Comparison of ENCODE assay signal across 30 cellular contexts in the genomic region with DNA sequence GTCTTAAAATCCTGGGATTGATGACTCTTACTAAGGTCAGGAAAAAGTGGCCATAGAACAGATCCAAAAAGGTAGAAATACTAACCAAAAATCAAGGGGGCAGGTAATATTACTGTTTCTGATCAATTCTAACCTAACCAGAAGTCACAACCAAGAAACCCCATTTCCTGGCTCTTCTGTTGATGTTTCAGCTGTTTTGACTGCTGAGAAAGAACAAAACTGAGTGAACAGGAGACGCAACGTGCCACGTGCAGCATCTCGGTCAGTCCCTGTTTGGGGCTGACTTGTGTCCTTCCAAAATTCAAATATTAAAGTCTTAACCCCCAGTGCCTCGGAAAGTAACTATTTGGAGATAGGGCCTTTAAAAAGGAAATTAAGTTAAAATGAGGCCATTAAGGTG. TPM values are rescaled to one million over a fixed set of nuclear protein-coding genes. Genes with fewer than 3 reads are reported as not detected.
A peak's percentile ranks its signal among the peaks of the same experiment; 100 is the strongest.
DNase-seq lines count a peak whose midpoint lies in the region; ATAC-seq and TF ChIP-seq lines count a peak whose summit lies in the region.
"Had no signal": no experiment of that assay in that cellular context is flagged by ENCODE, and none has a peak within 500 bp of the region (broad histone marks: within the 10 kb centered on the region; RNA-seq: fewer than 3 reads in every experiment).

No MANE protein-coding gene starts in this region.

- 98% methylated on average over 5 of the region's 5 CpGs for WGBS in right lobe of liver (ENCODE audit: insufficient coverage, low coverage, low lambda C conversion rate, missing lambda C conversion rate)

- no peaks in the 10 kb centered on the region for H3K27me3 ChIP-seq in ascending aorta
- no peaks in the 10 kb centered on the region for H3K27me3 ChIP-seq in right lobe of liver
- H3K27me3 ChIP-seq: BLaER1 treated with 17β-estradiol and CSF1 and Interleukin-3, amounts not matched to agents 10 nM and 100 nM; colonic mucosa; neutrophil; right atrium auricular region had no signal

- peak; percentile 59 for ATAC-seq in stimulated activated naive CD8-positive, alpha-beta T cell treated with anti-CD3 and anti-CD28 coated beads, Interleukin-15, amount 100 ng/mL, for 72 hours
- ATAC-seq in stimulated activated naive CD8-positive, alpha-beta T cell treated with anti-CD3 and anti-CD28 coated beads, Interleukin-15, Interleukin-2, amounts not matched to agents 100 U/mL and 50 U/mL, for 24 hours: no peak
- ATAC-seq in T-helper 17 cell (no peak), memory B cell (ENCODE audit: low read depth) (peak; percentile 22), right lobe of liver (no peak), GM21825 (IDR thresholded peaks at IDR 0.05; ENCODE audit: unreplicated experiment) (no peak)
- ATAC-seq: HCT116 had no signal

- intact Hi-C loops in ascending aorta (cut with DNase I): no loop called here
- intact Hi-C loops in right lobe of liver (cut with DNase I): no loop called here

- H3K27ac ChIP-seq in ascending aorta: no peak overlapping the region
- no peak overlapping the region for H3K27ac ChIP-seq in right lobe of liver
- H3K27ac ChIP-seq: BLaER1 treated with 17β-estradiol and CSF1 and Interleukin-3, amounts not matched to agents 10 nM and 100 nM; colonic mucosa; neutrophil; PC-9; right atrium auricular region; SK-N-MC had no signal

- H3K4me1 Mint-ChIP-seq in stimulated activated naive CD8-positive, alpha-beta T cell treated with anti-CD3 and anti-CD28 coated beads, Interleukin-15, amount 100 ng/mL, for 72 hours: peaks cover 86% of the 10 kb centered on the region
- peaks cover 64% of the 10 kb centered on the region for H3K4me1 Mint-ChIP-seq in T-helper 17 cell
- peaks cover 70% of the 10 kb centered on the region for H3K4me1 Mint-ChIP-seq in memory B cell

- peaks cover 0 to 10% of the 10 kb centered on the region in 2 donors for H3K9me3 Mint-ChIP-seq in stimulated activated naive CD8-positive, alpha-beta T cell treated with anti-CD3 and anti-CD28 coated beads, Interleukin-15, amount 100 ng/mL, for 72 hours
- no peaks in the 10 kb centered on the region for H3K9me3 Mint-ChIP-seq in memory B cell
- H3K9me3 Mint-ChIP-seq: activated T-cell treated with anti-CD3 and anti-CD28 coated beads, Interleukin-2, amount 50 U/mL, for 24 hours; type B pancreatic cell had no signal

- no peaks in the 10 kb centered on the region for H3K9me3 ChIP-seq in T-helper 17 cell (ENCODE audit: control insufficient read depth, low read length, poor library complexity, severe bottlenecking)
- no peaks in the 10 kb centered on the region for H3K9me3 ChIP-seq in ascending aorta
- no peaks in the 10 kb centered on the region for H3K9me3 ChIP-seq in right lobe of liver
- H3K9me3 ChIP-seq: Caco-2, colonic mucosa, neutrophil, right atrium auricular region had no signal

- H3K4me3 Mint-ChIP-seq in stimulated activated naive CD8-positive, alpha-beta T cell treated with anti-CD3 and anti-CD28 coated beads, Interleukin-15, amount 100 ng/mL, for 72 hours: peak overlapping the region; percentile 34 to 37
- H3K4me3 Mint-ChIP-seq in T-helper 17 cell: peak overlapping the region; percentile 31
- H3K4me3 Mint-ChIP-seq in memory B cell: no peak overlapping the region
- H3K4me3 Mint-ChIP-seq: activated T-cell treated with anti-CD3 and anti-CD28 coated beads, Interleukin-2, amount 50 U/mL, for 24 hours; type B pancreatic cell had no signal

- no peaks in the 10 kb centered on the region for H3K4me1 ChIP-seq in ascending aorta
- no peaks in the 10 kb centered on the region for H3K4me1 ChIP-seq in right lobe of liver
- H3K4me1 ChIP-seq: Caco-2, colonic mucosa had no signal

- H3K36me3 ChIP-seq in ascending aorta (peaks cover 0 to 2% of the 10 kb centered on the region in 2 donors), right lobe of liver (no peaks in the 10 kb centered on the region)
- H3K36me3 ChIP-seq: colonic mucosa, neutrophil, right atrium auricular region had no signal

- TF ChIP-seq POLR2A in right lobe of liver (IDR thresholded peaks at IDR 0.05): no peak

- TF ChIP-seq CTCF in ascending aorta (IDR thresholded peaks at IDR 0.05): no peak
- TF ChIP-seq CTCF in right lobe of liver (IDR thresholded peaks at IDR 0.05): no peak

- DNase-seq in stimulated activated naive CD8-positive, alpha-beta T cell treated with anti-CD3 and anti-CD28 coated beads, Interleukin-15, amount 100 ng/mL, for 72 hours: peak in 1 of 2 donors; percentile 19
- DNase-seq in stimulated activated naive CD8-positive, alpha-beta T cell treated with anti-CD3 and anti-CD28 coated beads, Interleukin-15, Interleukin-2, amounts not matched to agents 100 U/mL and 50 U/mL, for 24 hours: no peak
- DNase-seq in T-helper 17 cell: no peak
- DNase-seq in memory B cell (ENCODE audit: low spot score in 2 of 2): no peak
- no peak for DNase-seq in ascending aorta (ENCODE audit: low spot score in 2 of 2)
- DNase-seq in right lobe of liver: no peak
- DNase-seq: activated CD4-positive, alpha-beta T cell treated with anti-CD3 and anti-CD28 coated beads for 1 hour; activated naive CD4-positive, alpha-beta T cell treated with Interleukin-2 at 50 U/mL for 16 hours; activated T-cell treated with anti-CD3 and anti-CD28 coated beads, Interleukin-2, amount 50 U/mL, for 24 hours; anterior cingulate cortex; Caco-2; colonic mucosa; DMS53; effector CD4-positive, alpha-beta T cell; mesenchymal stem cell; MM.1S; NCI-H1105 treated with DMSO at 0.1 percent for 48 hours; NCI-H1930; NCI-H526; NK-92 treated with Interleukin-12 subunit alpha and Interleukin-12 subunit beta, amount 100 ng/mL, for 24 hours; PC-9; posterior cingulate gyrus; substantia nigra had no signal

- peak overlapping the region in 1 of 2 donors; percentile 85 for H3K27ac Mint-ChIP-seq in stimulated activated naive CD8-positive, alpha-beta T cell treated with anti-CD3 and anti-CD28 coated beads, Interleukin-15, amount 100 ng/mL, for 72 hours
- H3K27ac Mint-ChIP-seq in T-helper 17 cell (peak overlapping the region; percentile 59), memory B cell (peak overlapping the region; percentile 26)
- H3K27ac Mint-ChIP-seq: activated T-cell treated with anti-CD3 and anti-CD28 coated beads, Interleukin-2, amount 50 U/mL, for 24 hours; type B pancreatic cell had no signal

- H3K4me3 ChIP-seq in ascending aorta (no peak overlapping the region), right lobe of liver (no peak overlapping the region)
- H3K4me3 ChIP-seq: BLaER1 treated with 17β-estradiol and CSF1 and Interleukin-3, amounts not matched to agents 10 nM and 100 nM; colonic mucosa; PC-9; right atrium auricular region; SK-N-MC had no signal

- no peaks in the 10 kb centered on the region for H3K27me3 Mint-ChIP-seq in stimulated activated naive CD8-positive, alpha-beta T cell treated with anti-CD3 and anti-CD28 coated beads, Interleukin-15, amount 100 ng/mL, for 72 hours
- H3K27me3 Mint-ChIP-seq in T-helper 17 cell: no peaks in the 10 kb centered on the region
- no peaks in the 10 kb centered on the region for H3K27me3 Mint-ChIP-seq in memory B cell
- H3K27me3 Mint-ChIP-seq: activated T-cell treated with anti-CD3 and anti-CD28 coated beads, Interleukin-2, amount 50 U/mL, for 24 hours; type B pancreatic cell had no signal

- H3K36me3 Mint-ChIP-seq in T-helper 17 cell (ENCODE audit: low read depth) (peaks cover 8% of the 10 kb centered on the region), memory B cell (peaks cover 19% of the 10 kb centered on the region)
- H3K36me3 Mint-ChIP-seq: type B pancreatic cell had no signal

RNA-seq across cellular contexts. Expression of gene JAZF1, which starts 56.8 kb away (rescaled TPM):
- total RNA-seq in T-helper 17 cell (10 to 100 TPM; 12.4 to 13.4 TPM), ascending aorta (37.7 TPM), right lobe of liver (10 to 100 TPM in 1 of 6 experiments, 1 to 10 TPM in 5; 4.8 to 20.9 (median 6.9) TPM)

Comparison
In these comparisons a context has a peak if more than half of its experiments do, and no peak if none do; other contexts are left out.
1. ATAC-seq: peak in stimulated activated naive CD8-positive, alpha-beta T cell treated with anti-CD3 and anti-CD28 coated beads, Interleukin-15, amount 100 ng/mL, for 72 hours (single experiment) and memory B cell (single experiment); none in stimulated activated naive CD8-positive, alpha-beta T cell treated with anti-CD3 and anti-CD28 coated beads, Interleukin-15, Interleukin-2, amounts not matched to agents 100 U/mL and 50 U/mL, for 24 hours (single experiment), T-helper 17 cell (single experiment), right lobe of liver (0 of 4) and GM21825 (single experiment).